Comparison of ENCODE assay signal across 31 cellular contexts in genomic region chr2:39183673-39184072, GRCh38.
"Had no signal": no experiment of that assay in that cellular context is flagged by ENCODE, and none has a peak within 500 bp of the region (broad histone marks: within the 10 kb centered on the region; RNA-seq: fewer than 3 reads in every experiment).

No MANE protein-coding gene starts in this region.

- H3K9me3 ChIP-seq: adrenal gland, body of pancreas, esophagus muscularis mucosa, gastrocnemius medialis, heart left ventricle had no signal

- H3K4me3 ChIP-seq: adrenal gland, body of pancreas, esophagus muscularis mucosa, gastrocnemius medialis, heart left ventricle had no signal

- H3K4me1 ChIP-seq: adrenal gland, body of pancreas, esophagus muscularis mucosa, foreskin keratinocyte, gastrocnemius medialis, heart left ventricle had no signal

- FAIRE-seq: colon had no signal

- H3K27me3 ChIP-seq: adrenal gland, body of pancreas, esophagus muscularis mucosa, gastrocnemius medialis, heart left ventricle had no signal

- H3K36me3 ChIP-seq: adrenal gland, esophagus muscularis mucosa, gastrocnemius medialis, heart left ventricle had no signal

- DNase-seq: activated CD4-positive, alpha-beta memory T cell treated with anti-CD3 and anti-CD28 coated beads for 36 hours; activated CD4-positive, alpha-beta T cell treated with anti-CD3 and anti-CD28 coated beads for 36 hours; activated CD4-positive, alpha-beta T cell treated with anti-CD3 and anti-CD28 coated beads, Interleukin-2, amount 10 ng/mL, durations not matched to agents 24 days and 14 days; activated CD4-positive, CD25-positive, alpha-beta regulatory T cell; activated CD4-positive, CD25-positive, alpha-beta regulatory T cell treated with anti-CD3 and anti-CD28 coated beads, Interleukin-2, amount 50 U/mL, for 72 hours; activated CD8-positive, alpha-beta memory T cell treated with anti-CD3 and anti-CD28 coated beads, Interleukin-2, amount 10 ng/mL, durations not matched to agents 7 days and 5 days; activated CD8-positive, alpha-beta memory T cell treated with anti-CD3 and anti-CD28 coated beads, Interleukin-2, amount 50 U/mL, for 4 hours; activated CD8-positive, alpha-beta T cell treated with anti-CD3 and anti-CD28 coated beads, Interleukin-2, amount 10 ng/mL, durations not matched to agents 7 days and 5 days; activated effector memory CD4-positive, alpha-beta T cell treated with anti-CD3 and anti-CD28 coated beads, Interleukin-2, amount 50 U/mL, for 16 hours; activated naive CD4-positive, alpha-beta T cell treated with anti-CD3 and anti-CD28 coated beads for 36 hours; activated naive CD8-positive, alpha-beta T cell treated with anti-CD3 and anti-CD28 coated beads for 36 hours; activated naive CD8-positive, alpha-beta T cell treated with anti-CD3 and anti-CD28 coated beads, Interleukin-2, amount 50 U/mL, for 24 hours; activated T-cell treated with anti-CD3 and anti-CD28 coated beads, Interleukin-2, amount 50 U/mL, for 1 hour; activated T-cell treated with anti-CD3 and anti-CD28 coated beads, Interleukin-2, amount 50 U/mL, for 48 hours; adrenal gland; amygdala; aorta; body of pancreas; caudate nucleus; cortex of kidney; dermis blood vessel endothelial cell; effector CD4-positive, alpha-beta T cell; effector memory CD8-positive, alpha-beta T cell; erythroblast; foreskin keratinocyte; gastrocnemius medialis; glutamatergic neuron; heart left ventricle; T-helper 2 cell had no signal

- H3K27ac ChIP-seq: adrenal gland, body of pancreas, esophagus muscularis mucosa, foreskin keratinocyte, gastrocnemius medialis, heart left ventricle had no signal

- ATAC-seq: activated CD4-positive, alpha-beta T cell treated with anti-CD3 and anti-CD28 coated beads for 36 hours; activated CD8-positive, alpha-beta memory T cell treated with anti-CD3 and anti-CD28 coated beads, Interleukin-2, amount 10 ng/mL, durations not matched to agents 7 days and 5 days; activated CD8-positive, alpha-beta T cell treated with anti-CD3 and anti-CD28 coated beads, Interleukin-2, amount 10 ng/mL, durations not matched to agents 7 days and 5 days; activated naive CD8-positive, alpha-beta T cell treated with anti-CD3 and anti-CD28 coated beads, Interleukin-2, amount 50 U/mL, for 24 hours; body of pancreas; effector memory CD8-positive, alpha-beta T cell; foreskin keratinocyte; gastrocnemius medialis; heart left ventricle had no signal
